ENCODE assay signal across 13 cellular contexts in the genomic region with DNA sequence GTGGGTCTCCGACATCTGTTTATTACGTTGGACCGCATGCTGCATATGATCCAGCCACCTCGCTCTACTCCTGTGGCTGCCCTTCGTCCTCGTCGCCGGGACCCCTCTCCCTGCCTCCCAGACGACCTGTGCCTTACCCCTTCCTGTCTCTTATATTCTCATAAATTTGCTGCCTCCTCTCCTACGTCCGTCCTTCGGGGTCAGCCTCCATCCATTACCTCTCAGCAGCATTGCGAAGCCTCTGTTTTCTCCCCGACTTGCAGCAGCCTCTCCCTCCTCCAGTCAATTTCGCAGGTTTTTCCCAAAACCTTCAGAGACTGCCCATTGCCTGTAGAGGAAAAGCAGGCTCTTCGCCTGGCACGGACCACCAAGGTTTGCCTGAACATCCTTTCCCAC. TPM values are rescaled to one million over a fixed set of nuclear protein-coding genes. Genes with fewer than 3 reads are reported as not detected.
A peak's percentile ranks its signal among the peaks of the same experiment; 100 is the strongest.
DNase-seq lines count a peak whose midpoint lies in the region; ATAC-seq, FAIRE-seq and TF ChIP-seq lines count a peak whose summit lies in the region.
"Had no signal": no experiment of that assay in that cellular context is flagged by ENCODE, and none has a peak within 500 bp of the region (broad histone marks: within the 10 kb centered on the region; RNA-seq: fewer than 3 reads in every experiment).

No MANE protein-coding gene starts in this region.

- DNase-seq in activated CD4-positive, alpha-beta memory T cell treated with anti-CD3 and anti-CD28 coated beads for 36 hours = no peak
- no peak for DNase-seq in activated CD4-positive, alpha-beta memory T cell treated with anti-CD3 and anti-CD28 coated beads, Interleukin-2, amount 10 ng/mL, durations not matched to agents 7 days and 5 days
- DNase-seq in activated naive CD8-positive, alpha-beta T cell treated with anti-CD3 and anti-CD28 coated beads, Interleukin-2, amount 10 ng/mL, durations not matched to agents 7 days and 5 days = no peak
- no peak for DNase-seq in kidney
- no peak for DNase-seq in stimulated activated naive B cell treated with anti-CD40 and anti-IgM and Interleukin-4, amounts not matched to agents 10 μg/mL and 1 μg/mL and 100 μg/mL, for 72 hours
- DNase-seq in activated effector memory CD4-positive, alpha-beta T cell treated with Interleukin-2 at 50 U/mL for 16 hours = no peak
- DNase-seq in stimulated activated CD4-positive, alpha-beta T cell treated with anti-CD3 and anti-CD28 coated beads, Interleukin-12 subunit alpha, Interleukin-12 subunit beta, amount 100 ng/mL, for 4 hours = no peak
- DNase-seq in NCI-H1436 (lab: John Stamatoyannopoulos, UW) = no peak
- DNase-seq: hippocampal formation, MG63, mucosa of descending colon, NCI-H226 had no signal

- H3K4me1 Mint-ChIP-seq in activated CD4-positive, alpha-beta memory T cell treated with anti-CD3 and anti-CD28 coated beads for 36 hours (ENCODE audit: low read depth) = peaks cover 8% of the 10 kb centered on the region
- H3K4me1 Mint-ChIP-seq in activated CD4-positive, alpha-beta memory T cell treated with anti-CD3 and anti-CD28 coated beads, Interleukin-2, amount 10 ng/mL, durations not matched to agents 7 days and 5 days = peaks cover 9% of the 10 kb centered on the region
- H3K4me1 Mint-ChIP-seq in activated naive CD8-positive, alpha-beta T cell treated with anti-CD3 and anti-CD28 coated beads, Interleukin-2, amount 10 ng/mL, durations not matched to agents 7 days and 5 days = peaks cover 8% of the 10 kb centered on the region
- H3K4me1 Mint-ChIP-seq in stimulated activated naive B cell treated with anti-CD40 and anti-IgM and Interleukin-4, amounts not matched to agents 10 μg/mL and 1 μg/mL and 100 μg/mL, for 72 hours = peaks cover 12 to 27% of the 10 kb centered on the region in 2 donors

- no peak overlapping the region for H3K27ac ChIP-seq in kidney (ENCODE audit: low read depth in 2 of 2, low read length in 2 of 2)

- H3K4me3 ChIP-seq in kidney (ENCODE audit: low read length in 2 of 2) = peak overlapping the region; percentile 22 to 59
- H3K4me3 ChIP-seq: MG63, mucosa of descending colon had no signal

- POLR2A ChIA-PET in activated CD4-positive, alpha-beta memory T cell treated with anti-CD3 and anti-CD28 coated beads for 36 hours (lab: Charles Lee) = no interaction called here
- POLR2A ChIA-PET in activated CD4-positive, alpha-beta memory T cell treated with anti-CD3 and anti-CD28 coated beads, Interleukin-2, amount 10 ng/mL, durations not matched to agents 7 days and 5 days (lab: Charles Lee) = no interaction called here
- POLR2A ChIA-PET in activated naive CD8-positive, alpha-beta T cell treated with anti-CD3 and anti-CD28 coated beads, Interleukin-2, amount 10 ng/mL, durations not matched to agents 7 days and 5 days (lab: Charles Lee) = no interaction called here

- CTCF ChIA-PET in activated CD4-positive, alpha-beta memory T cell treated with anti-CD3 and anti-CD28 coated beads for 36 hours (lab: Charles Lee) = no interaction called here
- CTCF ChIA-PET in activated CD4-positive, alpha-beta memory T cell treated with anti-CD3 and anti-CD28 coated beads, Interleukin-2, amount 10 ng/mL, durations not matched to agents 7 days and 5 days (lab: Charles Lee) = no interaction called here

- intact Hi-C loops in activated CD4-positive, alpha-beta memory T cell treated with anti-CD3 and anti-CD28 coated beads for 36 hours (cut with micrococcal nuclease) = loop anchor here (10.0 kb wide), 2 partner anchors 167 to 617 kb away; partner anchors contain the start of genes ARF5, GCC1 and LRRC4
- intact Hi-C loops in kidney (cut with DNase I) = loop anchor here (10.0 kb wide), 1 partner anchor 67 kb away; no protein-coding TSS in a partner anchor

- no peak for FAIRE-seq in kidney (lab: Jason Lieb, UNC)

- peak overlapping the region in 1 of 2 donors; percentile 38 for H3K9ac ChIP-seq in kidney (ENCODE audit: low read length in 2 of 2)

- no peaks in the 10 kb centered on the region for H3K36me3 Mint-ChIP-seq in activated CD4-positive, alpha-beta memory T cell treated with anti-CD3 and anti-CD28 coated beads for 36 hours
- no peaks in the 10 kb centered on the region for H3K36me3 Mint-ChIP-seq in activated CD4-positive, alpha-beta memory T cell treated with anti-CD3 and anti-CD28 coated beads, Interleukin-2, amount 10 ng/mL, durations not matched to agents 7 days and 5 days (ENCODE audit: low read depth)
- no peaks in the 10 kb centered on the region for H3K36me3 Mint-ChIP-seq in activated naive CD8-positive, alpha-beta T cell treated with anti-CD3 and anti-CD28 coated beads, Interleukin-2, amount 10 ng/mL, durations not matched to agents 7 days and 5 days
- H3K36me3 Mint-ChIP-seq in stimulated activated naive B cell treated with anti-CD40 and anti-IgM and Interleukin-4, amounts not matched to agents 10 μg/mL and 1 μg/mL and 100 μg/mL, for 72 hours = peaks cover 2 to 4% of the 10 kb centered on the region in 2 donors

- peaks cover under 1% of the 10 kb centered on the region for H3K9me3 Mint-ChIP-seq in activated CD4-positive, alpha-beta memory T cell treated with anti-CD3 and anti-CD28 coated beads for 36 hours
- peaks cover 6% of the 10 kb centered on the region for H3K9me3 Mint-ChIP-seq in activated CD4-positive, alpha-beta memory T cell treated with anti-CD3 and anti-CD28 coated beads, Interleukin-2, amount 10 ng/mL, durations not matched to agents 7 days and 5 days
- peaks cover under 1% of the 10 kb centered on the region for H3K9me3 Mint-ChIP-seq in activated naive CD8-positive, alpha-beta T cell treated with anti-CD3 and anti-CD28 coated beads, Interleukin-2, amount 10 ng/mL, durations not matched to agents 7 days and 5 days
- H3K9me3 Mint-ChIP-seq in stimulated activated naive B cell treated with anti-CD40 and anti-IgM and Interleukin-4, amounts not matched to agents 10 μg/mL and 1 μg/mL and 100 μg/mL, for 72 hours = peaks cover 0 to 7% of the 10 kb centered on the region in 2 donors

- peaks cover 0 to 2% of the 10 kb centered on the region in 2 donors for H3K4me1 ChIP-seq in kidney (ENCODE audit: control insufficient read depth in 1 of 2, insufficient read depth in 1 of 2, low read depth in 1 of 2, low read length in 2 of 2)

- no peak for TF ChIP-seq CTCF in kidney (IDR thresholded peaks at IDR 0.05; ENCODE audit: borderline replicate concordance, extremely low read depth, insufficient read depth)

- H3K27me3 Mint-ChIP-seq in activated CD4-positive, alpha-beta memory T cell treated with anti-CD3 and anti-CD28 coated beads for 36 hours = peaks cover 46% of the 10 kb centered on the region
- peaks cover 53% of the 10 kb centered on the region for H3K27me3 Mint-ChIP-seq in activated CD4-positive, alpha-beta memory T cell treated with anti-CD3 and anti-CD28 coated beads, Interleukin-2, amount 10 ng/mL, durations not matched to agents 7 days and 5 days
- H3K27me3 Mint-ChIP-seq in activated naive CD8-positive, alpha-beta T cell treated with anti-CD3 and anti-CD28 coated beads, Interleukin-2, amount 10 ng/mL, durations not matched to agents 7 days and 5 days = peaks cover 39% of the 10 kb centered on the region
- H3K27me3 Mint-ChIP-seq in stimulated activated naive B cell treated with anti-CD40 and anti-IgM and Interleukin-4, amounts not matched to agents 10 μg/mL and 1 μg/mL and 100 μg/mL, for 72 hours = peaks cover 54 to 68% of the 10 kb centered on the region in 2 donors

- no peak overlapping the region for H3K27ac Mint-ChIP-seq in activated CD4-positive, alpha-beta memory T cell treated with anti-CD3 and anti-CD28 coated beads for 36 hours
- H3K27ac Mint-ChIP-seq in activated CD4-positive, alpha-beta memory T cell treated with anti-CD3 and anti-CD28 coated beads, Interleukin-2, amount 10 ng/mL, durations not matched to agents 7 days and 5 days = no peak overlapping the region
- no peak overlapping the region for H3K27ac Mint-ChIP-seq in activated naive CD8-positive, alpha-beta T cell treated with anti-CD3 and anti-CD28 coated beads, Interleukin-2, amount 10 ng/mL, durations not matched to agents 7 days and 5 days
- no peak overlapping the region for H3K27ac Mint-ChIP-seq in stimulated activated naive B cell treated with anti-CD40 and anti-IgM and Interleukin-4, amounts not matched to agents 10 μg/mL and 1 μg/mL and 100 μg/mL, for 72 hours

- H3K4me3 Mint-ChIP-seq in activated CD4-positive, alpha-beta memory T cell treated with anti-CD3 and anti-CD28 coated beads for 36 hours = peak overlapping the region; percentile 23
- H3K4me3 Mint-ChIP-seq in activated CD4-positive, alpha-beta memory T cell treated with anti-CD3 and anti-CD28 coated beads, Interleukin-2, amount 10 ng/mL, durations not matched to agents 7 days and 5 days = no peak overlapping the region
- H3K4me3 Mint-ChIP-seq in activated naive CD8-positive, alpha-beta T cell treated with anti-CD3 and anti-CD28 coated beads, Interleukin-2, amount 10 ng/mL, durations not matched to agents 7 days and 5 days = peak overlapping the region; percentile 67
- H3K4me3 Mint-ChIP-seq in stimulated activated naive B cell treated with anti-CD40 and anti-IgM and Interleukin-4, amounts not matched to agents 10 μg/mL and 1 μg/mL and 100 μg/mL, for 72 hours = peak overlapping the region; percentile 52 to 61

- H3K36me3 ChIP-seq in kidney (ENCODE audit: control insufficient read depth in 1 of 2, insufficient read depth in 2 of 2, low read length in 2 of 2) = no peaks in the 10 kb centered on the region
- H3K36me3 ChIP-seq: MG63 had no signal

- H3K9me3 ChIP-seq in kidney (ENCODE audit: control insufficient read depth in 1 of 2, low read length in 2 of 2) = no peaks in the 10 kb centered on the region
- H3K9me3 ChIP-seq: MG63, mucosa of descending colon had no signal

- peak; percentile 14 for ATAC-seq in activated naive CD8-positive, alpha-beta T cell treated with anti-CD3 and anti-CD28 coated beads, Interleukin-2, amount 10 ng/mL, durations not matched to agents 7 days and 5 days (ENCODE audit: low read depth)
- peak in 1 of 2 donors; percentile 4 for ATAC-seq in stimulated activated naive B cell treated with anti-CD40 and anti-IgM and Interleukin-4, amounts not matched to agents 10 μg/mL and 1 μg/mL and 100 μg/mL, for 72 hours (replicated peaks)
- ATAC-seq: activated CD4-positive, CD25-positive, alpha-beta regulatory T cell treated with anti-CD3 and anti-CD28 coated beads, Interleukin-2, amount 50 U/mL, for 24 hours; mucosa of descending colon had no signal

RNA-seq across cellular contexts. Expression of gene LEP, which starts 39.4 kb away (rescaled TPM):
- not detected for total RNA-seq in activated CD4-positive, alpha-beta memory T cell treated with anti-CD3 and anti-CD28 coated beads for 36 hours
- not detected for total RNA-seq in activated CD4-positive, alpha-beta memory T cell treated with anti-CD3 and anti-CD28 coated beads, Interleukin-2, amount 10 ng/mL, durations not matched to agents 7 days and 5 days
- total RNA-seq in activated naive CD8-positive, alpha-beta T cell treated with anti-CD3 and anti-CD28 coated beads, Interleukin-2, amount 10 ng/mL, durations not matched to agents 7 days and 5 days = not detected
- total RNA-seq in kidney = not detected
- polyA plus RNA-seq in kidney (ENCODE audit: insufficient read depth, low read depth, low replicate concordance) = not detected
